Comparison of ENCODE assay signal across 1 cellular context in genomic region chrX:38311743-38312142, GRCh38.
TF ChIP-seq lines count a peak whose summit lies in the region.

No MANE protein-coding gene starts in this region.

TF ChIP-seq in endothelial cell of umbilical vein, 7 proteins besides CTCF, POLR2A, EP300 and RAD21:
- TF ChIP-seq GATA2 (IDR thresholded peaks at IDR 0.05; ENCODE audit: insufficient read depth, insufficient read length, low read depth, low read length) (peak; percentile 88), EZH2 (IDR thresholded peaks at IDR 0.05; ENCODE audit: borderline replicate concordance, low read depth, low read length, severe bottlenecking) (no peak)
